In the genomic region with DNA sequence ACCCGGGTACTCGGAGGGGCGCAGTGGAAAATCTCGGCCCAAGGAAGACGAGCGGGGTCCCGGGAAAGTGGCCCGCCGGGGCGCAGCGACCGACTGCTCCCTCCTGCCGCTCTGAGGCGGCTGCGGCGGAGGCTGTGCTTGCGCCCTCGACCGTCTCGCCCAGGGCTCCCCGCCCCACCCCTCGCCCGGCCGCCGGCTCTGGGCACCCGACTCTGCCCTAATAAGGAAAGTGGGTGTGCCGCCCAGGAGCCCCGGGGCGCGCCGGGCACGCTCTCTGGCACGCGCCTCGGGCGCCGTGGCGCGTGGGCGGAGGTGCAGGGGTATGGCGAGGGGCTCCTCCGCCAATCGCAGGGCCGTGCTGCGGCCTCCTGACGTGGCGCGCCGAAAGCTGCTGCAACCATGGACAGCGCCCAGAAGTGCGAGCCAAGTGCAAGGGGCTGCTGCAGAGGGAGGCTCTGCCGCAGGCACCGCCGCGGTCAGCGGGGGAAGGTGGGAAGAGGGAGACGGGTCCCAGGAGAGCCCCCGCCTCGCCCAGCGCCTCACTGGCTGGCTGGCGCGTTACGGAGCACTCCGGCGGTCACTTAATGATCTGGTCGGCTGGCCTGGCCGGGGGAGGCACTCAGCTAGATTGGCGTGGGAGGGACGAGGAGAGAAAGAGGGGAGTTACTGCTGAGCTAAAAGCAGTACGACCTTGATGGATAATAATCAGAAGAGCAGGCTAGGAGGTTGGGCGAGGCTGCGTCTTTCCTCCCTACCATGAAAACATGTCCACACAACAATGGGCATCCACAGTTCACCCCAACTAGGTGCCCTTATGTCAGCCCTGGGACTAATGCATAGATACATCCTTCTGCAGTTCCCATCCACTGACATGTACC, we compare ENCODE assay signal across 8 cellular contexts. TPM values are rescaled to one million over a fixed set of nuclear protein-coding genes. Genes with fewer than 3 reads are reported as not detected.
DNase-seq lines count a peak whose midpoint lies in the region; ATAC-seq and TF ChIP-seq lines count a peak whose summit lies in the region.

A gene with protein sequence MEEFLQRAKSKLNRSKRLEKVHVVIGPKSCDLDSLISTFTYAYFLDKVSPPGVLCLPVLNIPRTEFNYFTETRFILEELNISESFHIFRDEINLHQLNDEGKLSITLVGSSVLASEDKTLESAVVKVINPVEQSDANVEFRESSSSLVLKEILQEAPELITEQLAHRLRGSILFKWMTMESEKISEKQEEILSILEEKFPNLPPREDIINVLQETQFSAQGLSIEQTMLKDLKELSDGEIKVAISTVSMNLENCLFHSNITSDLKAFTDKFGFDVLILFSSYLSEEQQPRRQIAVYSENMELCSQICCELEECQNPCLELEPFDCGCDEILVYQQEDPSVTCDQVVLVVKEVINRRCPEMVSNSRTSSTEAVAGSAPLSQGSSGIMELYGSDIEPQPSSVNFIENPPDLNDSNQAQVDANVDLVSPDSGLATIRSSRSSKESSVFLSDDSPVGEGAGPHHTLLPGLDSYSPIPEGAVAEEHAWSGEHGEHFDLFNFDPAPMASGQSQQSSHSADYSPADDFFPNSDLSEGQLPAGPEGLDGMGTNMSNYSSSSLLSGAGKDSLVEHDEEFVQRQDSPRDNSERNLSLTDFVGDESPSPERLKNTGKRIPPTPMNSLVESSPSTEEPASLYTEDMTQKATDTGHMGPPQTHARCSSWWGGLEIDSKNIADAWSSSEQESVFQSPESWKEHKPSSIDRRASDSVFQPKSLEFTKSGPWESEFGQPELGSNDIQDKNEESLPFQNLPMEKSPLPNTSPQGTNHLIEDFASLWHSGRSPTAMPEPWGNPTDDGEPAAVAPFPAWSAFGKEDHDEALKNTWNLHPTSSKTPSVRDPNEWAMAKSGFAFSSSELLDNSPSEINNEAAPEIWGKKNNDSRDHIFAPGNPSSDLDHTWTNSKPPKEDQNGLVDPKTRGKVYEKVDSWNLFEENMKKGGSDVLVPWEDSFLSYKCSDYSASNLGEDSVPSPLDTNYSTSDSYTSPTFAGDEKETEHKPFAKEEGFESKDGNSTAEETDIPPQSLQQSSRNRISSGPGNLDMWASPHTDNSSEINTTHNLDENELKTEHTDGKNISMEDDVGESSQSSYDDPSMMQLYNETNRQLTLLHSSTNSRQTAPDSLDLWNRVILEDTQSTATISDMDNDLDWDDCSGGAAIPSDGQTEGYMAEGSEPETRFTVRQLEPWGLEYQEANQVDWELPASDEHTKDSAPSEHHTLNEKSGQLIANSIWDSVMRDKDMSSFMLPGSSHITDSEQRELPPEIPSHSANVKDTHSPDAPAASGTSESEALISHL (N-terminal part only) (minus strand): TSS at position 131 of the 878 bp plus-strand sequence. CDS start 151 bp downstream, outside the sequence.

- no peaks in the 10 kb centered on the region for H3K9me3 ChIP-seq in HUES48 (ENCODE audit: control insufficient read depth, insufficient read depth, low read length)
- H3K9me3 ChIP-seq in RWPE2 (ENCODE audit: severe bottlenecking): no peaks in the 10 kb centered on the region
- H3K9me3 ChIP-seq in endocrine pancreas (ENCODE audit: control insufficient read depth, low read length): no peaks in the 10 kb centered on the region
- no peaks in the 10 kb centered on the region for H3K9me3 ChIP-seq in right lobe of liver
- H3K9me3 ChIP-seq in stomach: peaks cover 0 to 9% (median 0%) of the 10 kb centered on the region in 4 donors

- H3K9ac ChIP-seq in HUES48 (ENCODE audit: low read depth, low read length) (peak within 1 kb of the TSS; percentile 78), endocrine pancreas (ENCODE audit: control insufficient read depth, insufficient read depth, low read length) (peak within 1 kb of the TSS; percentile 69)

- peaks cover 40% of the 10 kb centered on the region for H3K27me3 ChIP-seq in HUES48 (ENCODE audit: control insufficient read depth, insufficient read depth, low read length)
- H3K27me3 ChIP-seq in RWPE2 (ENCODE audit: insufficient read depth, poor library complexity, severe bottlenecking): peaks cover 30% of the 10 kb centered on the region
- H3K27me3 ChIP-seq in endocrine pancreas (ENCODE audit: control insufficient read depth, insufficient read depth, low read length): no peaks in the 10 kb centered on the region
- H3K27me3 ChIP-seq in right lobe of liver: no peaks in the 10 kb centered on the region
- H3K27me3 ChIP-seq in stomach: peaks cover 4 to 45% (median 25%) of the 10 kb centered on the region in 3 donors

- TF ChIP-seq CTCF in RWPE2 (IDR thresholded peaks at IDR 0.05; ENCODE audit: poor library complexity, severe bottlenecking) (no peak), right lobe of liver (IDR thresholded peaks at IDR 0.05) (no peak), stomach (IDR thresholded peaks at IDR 0.05) (no peak)

- 3% methylated on average over 32 of the region's 72 CpGs for WGBS in right lobe of liver (ENCODE audit: insufficient coverage, low coverage, low lambda C conversion rate, missing lambda C conversion rate)
- WGBS in stomach, 5 donors: 0 to 2% (median 1%) methylated on average over 25 to 72 of the region's 72 CpGs

- H3K4me1 ChIP-seq in HUES48 (ENCODE audit: control insufficient read depth, insufficient read depth, low read length) (peaks cover 16% of the 10 kb centered on the region), RWPE2 (ENCODE audit: insufficient read depth, poor library complexity, severe bottlenecking) (no peaks in the 10 kb centered on the region), endocrine pancreas (ENCODE audit: control insufficient read depth, insufficient read depth, low read length) (peaks cover 3% of the 10 kb centered on the region), right lobe of liver (peaks cover 0 to 4% (median 0%) of the 10 kb centered on the region in 4 donors), stomach (peaks cover 13 to 22% (median 19%) of the 10 kb centered on the region in 4 donors)

- no peaks in the 10 kb centered on the region for H3K36me3 ChIP-seq in HUES48 (ENCODE audit: control insufficient read depth, insufficient read depth, low read length)
- no peaks in the 10 kb centered on the region for H3K36me3 ChIP-seq in RWPE2 (ENCODE audit: low read depth)
- H3K36me3 ChIP-seq in endocrine pancreas (ENCODE audit: control insufficient read depth, insufficient read depth, low read length): no peaks in the 10 kb centered on the region
- H3K36me3 ChIP-seq in right lobe of liver: no peaks in the 10 kb centered on the region
- no peaks in the 10 kb centered on the region for H3K36me3 ChIP-seq in stomach

- H3K4me3 ChIP-seq in HUES48 (ENCODE audit: low read depth, low read length) (peak within 1 kb of the TSS; percentile 78), RWPE2 (ENCODE audit: severe bottlenecking) (peak within 1 kb of the TSS; percentile 19), endocrine pancreas (ENCODE audit: control insufficient read depth, insufficient read depth, low read length) (peak within 1 kb of the TSS; percentile 90), right lobe of liver (no peak within 1 kb of the TSS), stomach (peak within 1 kb of the TSS; percentile 51 to 60 (median 56))

- intact Hi-C loops in right lobe of liver (cut with DNase I) (no loop called here), stomach (cut with DNase I; ENCODE audit: low total_unique reads) (no loop called here)

- in situ Hi-C loops in G401 (cut with HindIII; ENCODE audit: low sequenced_read_pairs): no loop called here

- no peak for TF ChIP-seq POLR2A in right lobe of liver (IDR thresholded peaks at IDR 0.05)
- no peak for TF ChIP-seq POLR2A in stomach (IDR thresholded peaks at IDR 0.05)

- peak; percentile 52 for TF ChIP-seq EP300 in stomach (IDR thresholded peaks at IDR 0.05)

- ATAC-seq in RWPE2 (ENCODE audit: low read depth) (peak; percentile 92), right lobe of liver (peak; percentile 22 to 56 (median 30)), HG02981 (IDR thresholded peaks at IDR 0.05; ENCODE audit: unreplicated experiment) (no peak)

- peak; percentile 54 for DNase-seq in G401 (ENCODE audit: low spot score)
- DNase-seq in RWPE2 (ENCODE audit: low spot score): peak; percentile 71
- peak in 1 of 3 donors; percentile 20 for DNase-seq in right lobe of liver
- DNase-seq in stomach: peak; percentile 52
- no peak for DNase-seq in activated effector memory CD4-positive, alpha-beta T cell treated with anti-CD3 and anti-CD28 coated beads, Interleukin-2, amount 50 U/mL, for 16 hours

- no peak within 1 kb of the TSS for H3K27ac ChIP-seq in HUES48 (ENCODE audit: low read depth, low read length)
- H3K27ac ChIP-seq in RWPE2 (ENCODE audit: poor library complexity, severe bottlenecking): no peak within 1 kb of the TSS
- H3K27ac ChIP-seq in right lobe of liver: no peak within 1 kb of the TSS
- peak within 1 kb of the TSS in 3 of 5 donors; percentile 64 to 88 (median 72) for H3K27ac ChIP-seq in stomach

RNA-seq across cellular contexts. Expression of the gene that starts here (rescaled TPM):
- not detected in 2 replicates for total RNA-seq in G401 (2014; rRNA removed; shearing (Covaris generic))
- total RNA-seq in right lobe of liver (1 to 10 TPM; 1.4 to 3.3 (median 2.1) TPM), stomach (100 to 1,000 TPM in 3 of 5 donors, 10 to 100 TPM in 2; 35.6 to 311 (median 119) TPM)
- 10 to 100 TPM in 1 of 3 donors, 1 to 10 TPM in 2; 2.6 to 65.0 (median 4.7) TPM for polyA plus RNA-seq in stomach

Comparison
In these comparisons a context has a peak if more than half of its experiments do, and no peak if none do; other contexts are left out.
1. RNA of the gene that starts here (total RNA-seq): 35.6 to 311 TPM in stomach; 1.4 to 3.3 TPM in right lobe of liver and not detected in G401; every median in the first group is over 4 times any median in the second.
2. Peak in DNase-seq in G401; RNA of the gene not detected or under 1 TPM.
3. H3K27ac ChIP-seq: peak in stomach (3 of 5); none in HUES48 (single experiment), RWPE2 (single experiment) and right lobe of liver (0 of 3).
4. H3K4me3 ChIP-seq: peak in HUES48 (single experiment), RWPE2 (single experiment), endocrine pancreas (single experiment) and stomach (4 of 4); none in right lobe of liver (0 of 3).